ENCODE assay signal across 8 cellular contexts in the genomic region with DNA sequence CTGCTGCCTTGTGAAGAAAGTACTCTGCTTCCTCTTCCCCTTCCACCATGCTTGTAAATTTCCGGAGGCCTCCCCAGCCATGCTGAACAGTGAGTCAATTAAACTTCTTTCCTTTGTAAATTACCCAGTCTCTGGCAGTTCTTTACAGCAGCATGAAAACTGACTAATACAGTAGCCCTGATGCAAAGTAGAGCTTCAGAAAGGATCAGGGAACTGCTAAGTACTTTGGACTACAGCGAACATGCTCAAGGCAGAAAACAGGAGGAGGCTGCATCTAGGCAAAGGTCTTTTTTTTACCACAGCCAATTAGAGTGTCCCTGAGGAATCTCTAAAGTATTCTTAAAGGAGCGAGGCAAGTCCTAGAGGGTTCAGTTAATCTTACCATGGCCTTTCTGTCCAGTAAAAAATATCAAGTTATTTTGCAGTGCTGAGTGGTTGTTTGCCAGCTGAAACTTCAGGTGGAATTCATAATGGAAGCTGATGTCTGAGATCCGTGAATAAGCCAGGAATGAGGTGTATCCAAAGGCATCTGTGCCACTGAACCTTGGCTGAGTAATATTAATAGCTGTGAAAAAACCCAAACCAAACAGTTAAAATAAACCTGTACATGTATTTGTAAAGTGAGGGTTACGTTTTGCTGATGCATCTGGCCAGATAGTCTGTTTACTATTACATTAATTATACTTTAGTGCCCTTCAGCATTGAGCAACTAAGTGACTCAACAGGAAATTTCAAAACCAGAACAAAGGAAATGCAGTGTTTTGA.
DNase-seq lines count a peak whose midpoint lies in the region; ATAC-seq and TF ChIP-seq lines count a peak whose summit lies in the region.

No MANE protein-coding gene starts in this region.

- no peak for TF ChIP-seq CTCF in AG09319 (IDR thresholded peaks at IDR 0.05; ENCODE audit: low read depth, low read length)
- no peak for TF ChIP-seq CTCF in NB4 (IDR thresholded peaks at IDR 0.05; ENCODE audit: low read depth, low read length)
- TF ChIP-seq CTCF in brain microvascular endothelial cell (IDR thresholded peaks at IDR 0.05; ENCODE audit: low read depth, low read length, missing control alignments), result no peak
- TF ChIP-seq CTCF in lung (IDR thresholded peaks at IDR 0.05; ENCODE audit: control extremely low read depth, extremely low read depth), result no peak
- TF ChIP-seq CTCF in thyroid gland (IDR thresholded peaks at IDR 0.05), result no peak

- H3K9me3 ChIP-seq in lung (ENCODE audit: control insufficient read depth in 2 of 2, insufficient read depth in 1 of 2, low read length in 1 of 2) (no peaks in the 10 kb centered on the region), thyroid gland (no peaks in the 10 kb centered on the region)

- no peaks in the 10 kb centered on the region for H3K9me3 Mint-ChIP-seq in stimulated activated naive CD8-positive, alpha-beta T cell treated with anti-CD3 and anti-CD28 coated beads, Interleukin-15, amount 100 ng/mL, for 72 hours
- H3K9me3 Mint-ChIP-seq in activated CD4-positive, alpha-beta memory T cell treated with anti-CD3 and anti-CD28 coated beads, Interleukin-2, amount 10 ng/mL, durations not matched to agents 7 days and 5 days, result no peaks in the 10 kb centered on the region

- no peaks in the 10 kb centered on the region for H3K27me3 ChIP-seq in brain microvascular endothelial cell (replicated peaks)
- H3K27me3 ChIP-seq in lung (ENCODE audit: control insufficient read depth, insufficient read depth), result no peaks in the 10 kb centered on the region
- no peaks in the 10 kb centered on the region for H3K27me3 ChIP-seq in thyroid gland

- intact Hi-C loops in thyroid gland (cut with DNase I), result no loop called here

- H3K27ac ChIP-seq in brain microvascular endothelial cell (peak overlapping the region; percentile 88), lung (ENCODE audit: low read depth in 1 of 2, low read length in 1 of 2) (peak overlapping the region; percentile 1 to 55), thyroid gland (no peak overlapping the region)

- POLR2A ChIA-PET in activated CD4-positive, alpha-beta memory T cell treated with anti-CD3 and anti-CD28 coated beads, Interleukin-2, amount 10 ng/mL, durations not matched to agents 7 days and 5 days (lab: Charles Lee), result no interaction called here

- WGBS in lung, 2 donors, result 35 to 39% methylated on average over 5 of the region's 5 CpGs
- WGBS in thyroid gland, 2 donors, result 53 to 60% methylated on average over 5 of the region's 5 CpGs

- H3K27ac Mint-ChIP-seq in stimulated activated naive CD8-positive, alpha-beta T cell treated with anti-CD3 and anti-CD28 coated beads, Interleukin-15, amount 100 ng/mL, for 72 hours, result no peak overlapping the region
- H3K27ac Mint-ChIP-seq in activated CD4-positive, alpha-beta memory T cell treated with anti-CD3 and anti-CD28 coated beads, Interleukin-2, amount 10 ng/mL, durations not matched to agents 7 days and 5 days, result no peak overlapping the region

- H3K4me1 Mint-ChIP-seq in stimulated activated naive CD8-positive, alpha-beta T cell treated with anti-CD3 and anti-CD28 coated beads, Interleukin-15, amount 100 ng/mL, for 72 hours, result no peaks in the 10 kb centered on the region
- peaks cover 1% of the 10 kb centered on the region for H3K4me1 Mint-ChIP-seq in activated CD4-positive, alpha-beta memory T cell treated with anti-CD3 and anti-CD28 coated beads, Interleukin-2, amount 10 ng/mL, durations not matched to agents 7 days and 5 days

- no peaks in the 10 kb centered on the region for H3K36me3 Mint-ChIP-seq in activated CD4-positive, alpha-beta memory T cell treated with anti-CD3 and anti-CD28 coated beads, Interleukin-2, amount 10 ng/mL, durations not matched to agents 7 days and 5 days (ENCODE audit: low read depth)

- H3K4me1 ChIP-seq in lung (ENCODE audit: control insufficient read depth in 2 of 2, insufficient read depth in 2 of 2, low read length in 2 of 2) (no peaks in the 10 kb centered on the region), thyroid gland (no peaks in the 10 kb centered on the region)

- peak; percentile 84 for ATAC-seq in lung (ENCODE audit: insufficient read depth, low FRiP score)
- ATAC-seq in stimulated activated naive CD8-positive, alpha-beta T cell treated with anti-CD3 and anti-CD28 coated beads, Interleukin-15, amount 100 ng/mL, for 72 hours, result no peak
- no peak for ATAC-seq in HG03108 (IDR thresholded peaks at IDR 0.05; ENCODE audit: unreplicated experiment)

- in situ Hi-C loops in brain microvascular endothelial cell (cut with HindIII; ENCODE audit: low pct_ligation_motif_present, low sequenced_read_pairs), result no loop called here

- DNase-seq in AG09319 (ENCODE audit: extremely low read depth, low read depth) (peak; percentile 52), NB4 (ENCODE audit: low read depth) (peak; percentile 82), brain microvascular endothelial cell (peak; percentile 40), lung (ENCODE audit: low spot score) (no peak), thyroid gland (no peak)
- DNase-seq in stimulated activated naive CD8-positive, alpha-beta T cell treated with anti-CD3 and anti-CD28 coated beads, Interleukin-15, amount 100 ng/mL, for 72 hours, result no peak
- DNase-seq in activated CD4-positive, alpha-beta memory T cell treated with anti-CD3 and anti-CD28 coated beads, Interleukin-2, amount 10 ng/mL, durations not matched to agents 7 days and 5 days, result no peak

- H3K4me3 ChIP-seq in NB4 (ENCODE audit: low read depth, low read length), result peak overlapping the region; percentile 48
- H3K4me3 ChIP-seq in brain microvascular endothelial cell (ENCODE audit: low read depth, low read length), result no peak overlapping the region
- H3K4me3 ChIP-seq in lung, result no peak overlapping the region
- H3K4me3 ChIP-seq in thyroid gland (replicated peaks in 1 of 3), result no peak overlapping the region

- TF ChIP-seq POLR2A in NB4 (IDR thresholded peaks at IDR 0.05; ENCODE audit: extremely low read depth, insufficient read length), result no peak
- no peak for TF ChIP-seq POLR2A in thyroid gland (IDR thresholded peaks at IDR 0.05)

- H3K4me3 Mint-ChIP-seq in stimulated activated naive CD8-positive, alpha-beta T cell treated with anti-CD3 and anti-CD28 coated beads, Interleukin-15, amount 100 ng/mL, for 72 hours, result no peak overlapping the region
- H3K4me3 Mint-ChIP-seq in activated CD4-positive, alpha-beta memory T cell treated with anti-CD3 and anti-CD28 coated beads, Interleukin-2, amount 10 ng/mL, durations not matched to agents 7 days and 5 days, result no peak overlapping the region

- peaks cover 4% of the 10 kb centered on the region for H3K27me3 Mint-ChIP-seq in stimulated activated naive CD8-positive, alpha-beta T cell treated with anti-CD3 and anti-CD28 coated beads, Interleukin-15, amount 100 ng/mL, for 72 hours
- H3K27me3 Mint-ChIP-seq in activated CD4-positive, alpha-beta memory T cell treated with anti-CD3 and anti-CD28 coated beads, Interleukin-2, amount 10 ng/mL, durations not matched to agents 7 days and 5 days, result peaks cover 3% of the 10 kb centered on the region

- CTCF ChIA-PET in activated CD4-positive, alpha-beta memory T cell treated with anti-CD3 and anti-CD28 coated beads, Interleukin-2, amount 10 ng/mL, durations not matched to agents 7 days and 5 days (lab: Charles Lee), result no interaction called here

- H3K36me3 ChIP-seq in brain microvascular endothelial cell (replicated peaks) (no peaks in the 10 kb centered on the region), lung (ENCODE audit: control insufficient read depth in 2 of 2, insufficient read depth in 2 of 2, low read length in 2 of 2) (no peaks in the 10 kb centered on the region), thyroid gland (no peaks in the 10 kb centered on the region)

Comparison
In these comparisons a context has a peak if more than half of its experiments do, and no peak if none do; other contexts are left out.
1. DNase-seq: peak in AG09319 (single experiment), NB4 (single experiment) and brain microvascular endothelial cell (single experiment); none in lung (single experiment), thyroid gland (0 of 2), stimulated activated naive CD8-positive, alpha-beta T cell treated with anti-CD3 and anti-CD28 coated beads, Interleukin-15, amount 100 ng/mL, for 72 hours (0 of 2) and activated CD4-positive, alpha-beta memory T cell treated with anti-CD3 and anti-CD28 coated beads, Interleukin-2, amount 10 ng/mL, durations not matched to agents 7 days and 5 days (single experiment).
2. H3K27ac ChIP-seq: peak in brain microvascular endothelial cell (single experiment) and lung (2 of 2); none in thyroid gland (0 of 3).